ENCODE assay signal across 29 cellular contexts in the genomic region with DNA sequence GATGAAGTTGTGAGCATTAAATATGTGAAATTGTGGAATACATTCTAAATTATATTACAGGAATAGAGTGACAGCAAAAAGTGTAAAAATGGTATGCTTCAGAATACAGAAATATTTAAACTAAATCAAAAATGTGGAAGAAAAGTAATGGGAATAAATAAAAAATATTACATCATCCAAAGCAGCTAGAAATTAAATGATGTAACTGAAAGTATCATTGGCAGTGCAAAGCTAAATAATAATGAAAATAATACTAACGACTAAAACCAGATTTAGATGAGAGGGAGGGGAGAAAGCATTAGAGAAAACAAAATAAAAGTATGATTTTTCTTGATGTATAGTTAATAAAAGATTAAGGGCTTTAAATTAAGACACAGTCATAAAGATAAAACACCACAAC.
"Had no signal": no experiment of that assay in that cellular context is flagged by ENCODE, and none has a peak within 500 bp of the region (broad histone marks: within the 10 kb centered on the region; RNA-seq: fewer than 3 reads in every experiment).

No MANE protein-coding gene starts in this region.

- H3K27ac ChIP-seq: stomach, suprapubic skin, testis, thoracic aorta, thyroid gland, tibial artery, tibial nerve, transverse colon, upper lobe of left lung, upper lobe of right lung, uterus, vagina had no signal

- H3K4me3 Mint-ChIP-seq: stimulated activated effector memory CD8-positive, alpha-beta T cell treated with anti-CD3 and anti-CD28 coated beads, Interleukin-12 subunit alpha, Interleukin-12 subunit beta, amount 100 ng/mL, for 72 hours; stimulated activated memory B cell treated with anti-CD40 and anti-IgM and Interleukin-4, amounts not matched to agents 10 μg/mL and 1 μg/mL and 100 μg/mL, for 72 hours; stimulated activated naive B cell treated with anti-CD40 and anti-IgM and Interleukin-4, amounts not matched to agents 10 μg/mL and 1 μg/mL and 100 μg/mL, for 72 hours; stimulated activated naive CD8-positive, alpha-beta T cell treated with anti-CD3 and anti-CD28 coated beads, Interleukin-15, amount 100 ng/mL, for 72 hours; stimulated activated naive CD8-positive, alpha-beta T cell treated with anti-CD3 and anti-CD28 coated beads, Interleukin-15, Interleukin-2, amounts not matched to agents 100 ng/mL and 50 ng/mL, for 24 hours; type B pancreatic cell had no signal

- H3K9me3 Mint-ChIP-seq: stimulated activated naive CD8-positive, alpha-beta T cell treated with anti-CD3 and anti-CD28 coated beads, Interleukin-15, amount 100 ng/mL, for 72 hours; type B pancreatic cell had no signal

- H3K36me3 ChIP-seq: stomach, suprapubic skin, thoracic aorta, thyroid gland, tibial artery, tibial nerve, transverse colon, upper lobe of left lung, upper lobe of right lung, uterus, vagina had no signal

- ATAC-seq: stimulated activated effector memory CD8-positive, alpha-beta T cell treated with anti-CD3 and anti-CD28 coated beads, Interleukin-12 subunit alpha, Interleukin-12 subunit beta, amount 100 ng/mL, for 72 hours; stimulated activated memory B cell treated with anti-CD40 and anti-IgM and Interleukin-4, amounts not matched to agents 10 μg/mL and 1 μg/mL and 100 μg/mL, for 72 hours; stimulated activated naive B cell treated with anti-CD40 and anti-IgM and Interleukin-4, amounts not matched to agents 10 μg/mL and 1 μg/mL and 100 μg/mL, for 72 hours; stimulated activated naive CD8-positive, alpha-beta T cell treated with anti-CD3 and anti-CD28 coated beads, Interleukin-15, amount 100 ng/mL, for 72 hours; stimulated activated naive CD8-positive, alpha-beta T cell treated with anti-CD3 and anti-CD28 coated beads, Interleukin-15, Interleukin-2, amounts not matched to agents 100 U/mL and 50 U/mL, for 24 hours; upper lobe of right lung had no signal

- FAIRE-seq: urothelium cell line had no signal

- H3K9me3 ChIP-seq: stomach, suprapubic skin, testis, thoracic aorta, thyroid gland, tibial artery, tibial nerve, transverse colon, upper lobe of left lung, upper lobe of right lung, uterus, vagina had no signal

- H3K4me3 ChIP-seq: stomach, suprapubic skin, testis, thoracic aorta, thyroid gland, tibial artery, tibial nerve, transverse colon, upper lobe of left lung, upper lobe of right lung, uterus, vagina had no signal

- H3K27me3 ChIP-seq: stomach, suprapubic skin, testis, thyroid gland, tibial artery, tibial nerve, transverse colon, upper lobe of left lung, upper lobe of right lung, uterus, vagina had no signal

- H3K27me3 Mint-ChIP-seq: stimulated activated memory B cell treated with anti-CD40 and anti-IgM and Interleukin-4, amounts not matched to agents 10 μg/mL and 1 μg/mL and 100 μg/mL, for 72 hours; stimulated activated naive B cell treated with anti-CD40 and anti-IgM and Interleukin-4, amounts not matched to agents 10 μg/mL and 1 μg/mL and 100 μg/mL, for 72 hours; stimulated activated naive CD8-positive, alpha-beta T cell treated with anti-CD3 and anti-CD28 coated beads, Interleukin-15, amount 100 ng/mL, for 72 hours; stimulated activated naive CD8-positive, alpha-beta T cell treated with anti-CD3 and anti-CD28 coated beads, Interleukin-15, Interleukin-2, amounts not matched to agents 100 ng/mL and 50 ng/mL, for 24 hours; type B pancreatic cell had no signal

- H3K27ac Mint-ChIP-seq: stimulated activated effector memory CD8-positive, alpha-beta T cell treated with anti-CD3 and anti-CD28 coated beads, Interleukin-12 subunit alpha, Interleukin-12 subunit beta, amount 100 ng/mL, for 72 hours; stimulated activated memory B cell treated with anti-CD40 and anti-IgM and Interleukin-4, amounts not matched to agents 10 μg/mL and 1 μg/mL and 100 μg/mL, for 72 hours; stimulated activated naive B cell treated with anti-CD40 and anti-IgM and Interleukin-4, amounts not matched to agents 10 μg/mL and 1 μg/mL and 100 μg/mL, for 72 hours; stimulated activated naive CD8-positive, alpha-beta T cell treated with anti-CD3 and anti-CD28 coated beads, Interleukin-15, amount 100 ng/mL, for 72 hours; stimulated activated naive CD8-positive, alpha-beta T cell treated with anti-CD3 and anti-CD28 coated beads, Interleukin-15, Interleukin-2, amounts not matched to agents 100 ng/mL and 50 ng/mL, for 24 hours; type B pancreatic cell had no signal

- H3K4me1 Mint-ChIP-seq: stimulated activated effector memory CD8-positive, alpha-beta T cell treated with anti-CD3 and anti-CD28 coated beads, Interleukin-12 subunit alpha, Interleukin-12 subunit beta, amount 100 ng/mL, for 72 hours; stimulated activated memory B cell treated with anti-CD40 and anti-IgM and Interleukin-4, amounts not matched to agents 10 μg/mL and 1 μg/mL and 100 μg/mL, for 72 hours; stimulated activated naive B cell treated with anti-CD40 and anti-IgM and Interleukin-4, amounts not matched to agents 10 μg/mL and 1 μg/mL and 100 μg/mL, for 72 hours; stimulated activated naive CD8-positive, alpha-beta T cell treated with anti-CD3 and anti-CD28 coated beads, Interleukin-15, amount 100 ng/mL, for 72 hours had no signal

- H3K4me1 ChIP-seq: stomach, suprapubic skin, testis, thyroid gland, tibial artery, tibial nerve, transverse colon, upper lobe of left lung, upper lobe of right lung, uterus, vagina had no signal

- H3K36me3 Mint-ChIP-seq: stimulated activated effector memory CD8-positive, alpha-beta T cell treated with anti-CD3 and anti-CD28 coated beads, Interleukin-12 subunit alpha, Interleukin-12 subunit beta, amount 100 ng/mL, for 72 hours; stimulated activated memory B cell treated with anti-CD40 and anti-IgM and Interleukin-4, amounts not matched to agents 10 μg/mL and 1 μg/mL and 100 μg/mL, for 72 hours; stimulated activated naive B cell treated with anti-CD40 and anti-IgM and Interleukin-4, amounts not matched to agents 10 μg/mL and 1 μg/mL and 100 μg/mL, for 72 hours; type B pancreatic cell had no signal

- DNase-seq: stimulated activated CD4-positive, alpha-beta T cell treated with anti-CD3 and anti-CD28 coated beads, Interleukin-2, amount 100 ng/mL, for 48 hours; stimulated activated CD4-positive, alpha-beta T cell treated with anti-CD3 and anti-CD28 coated beads, Interleukin-4, amount 100 ng/mL, for 1 hour; stimulated activated CD4-positive, alpha-beta T cell treated with anti-CD3 and anti-CD28 coated beads, Interleukin-4, amount 100 ng/mL, for 24 hours; stimulated activated CD4-positive, alpha-beta T cell treated with anti-CD3 and anti-CD28 coated beads, Interleukin-4, amount 100 ng/mL, for 4 hours; stimulated activated CD8-positive, alpha-beta memory T cell treated with anti-CD3 and anti-CD28 coated beads, Interleukin-4, amount 100 ng/mL, for 48 hours; stimulated activated naive B cell treated with anti-CD40 and anti-IgM and Interleukin-4, amounts not matched to agents 10 μg/mL and 1 μg/mL and 100 μg/mL, for 72 hours; stimulated activated naive CD4-positive, alpha-beta T cell; stimulated activated naive CD4-positive, alpha-beta T cell treated with Interleukin-2 at 50 U/mL for 16 hours; stimulated activated naive CD8-positive, alpha-beta T cell treated with anti-CD3 and anti-CD28 coated beads, Interleukin-15, amount 100 ng/mL, for 72 hours; stimulated activated naive CD8-positive, alpha-beta T cell treated with anti-CD3 and anti-CD28 coated beads, Interleukin-15, Interleukin-2, amounts not matched to agents 100 U/mL and 50 U/mL, for 24 hours; stomach; substantia nigra; testis; thyroid gland; tibial artery; transverse colon; trophoblast cell; upper lobe of left lung; upper lobe of right lung; uterus had no signal
